Comparison of ENCODE assay signal across 24 cellular contexts in genomic region chr4:3689576-3690551, GRCh38.
A peak's percentile ranks its signal among the peaks of the same experiment; 100 is the strongest.
DNase-seq lines count a peak whose midpoint lies in the region; ATAC-seq and TF ChIP-seq lines count a peak whose summit lies in the region.
"Had no signal": no experiment of that assay in that cellular context is flagged by ENCODE, and none has a peak within 500 bp of the region (broad histone marks: within the 10 kb centered on the region; RNA-seq: fewer than 3 reads in every experiment).

No MANE protein-coding gene starts in this region.

- H3K9me2 ChIP-seq in GM23338 (ENCODE audit: insufficient read depth): no peaks in the 10 kb centered on the region

- H3K4me3 Mint-ChIP-seq in activated naive CD4-positive, alpha-beta T cell treated with anti-CD3 and anti-CD28 coated beads, Interleukin-2, amount 10 ng/mL, durations not matched to agents 7 days and 5 days: no peak overlapping the region
- no peak overlapping the region for H3K4me3 Mint-ChIP-seq in GM23338
- H3K4me3 Mint-ChIP-seq in glutamatergic neuron (ENCODE audit: unreplicated experiment): no peak overlapping the region
- H3K4me3 Mint-ChIP-seq: CD4-positive, CD25-positive, alpha-beta regulatory T cell; IgD-negative memory B cell had no signal

- no peaks in the 10 kb centered on the region for H3K9me3 Mint-ChIP-seq in activated naive CD4-positive, alpha-beta T cell treated with anti-CD3 and anti-CD28 coated beads, Interleukin-2, amount 10 ng/mL, durations not matched to agents 7 days and 5 days
- H3K9me3 Mint-ChIP-seq in activated naive CD4-positive, alpha-beta T cell treated with anti-CD3 and anti-CD28 coated beads, Interleukin-2, amount 50 U/mL, for 72 hours: no peaks in the 10 kb centered on the region
- H3K9me3 Mint-ChIP-seq in GM23338 (peaks cover 3% of the 10 kb centered on the region; the same call in 1 of the 3 replicates), glutamatergic neuron (ENCODE audit: unreplicated experiment) (peaks cover 8% of the 10 kb centered on the region)

- no peaks in the 10 kb centered on the region for H3K36me3 ChIP-seq in GM23338 (ENCODE audit: insufficient read depth)
- H3K36me3 ChIP-seq: HAP-1, MG63, SJCRH30 had no signal

- no peaks in the 10 kb centered on the region for H3K4me1 ChIP-seq in GM23338 (ENCODE audit: insufficient read depth)
- H3K4me1 ChIP-seq: HAP-1, SJCRH30 had no signal

- no peak for TF ChIP-seq CTCF in GM23338 (conservative IDR thresholded peaks at IDR 0.05; ENCODE audit: low read depth in 2 of 2)
- TF ChIP-seq CTCF in glutamatergic neuron (IDR thresholded peaks at IDR 0.05; ENCODE audit: partially characterized antibody, unreplicated experiment): no peak

- H3K36me3 Mint-ChIP-seq in activated naive CD4-positive, alpha-beta T cell treated with anti-CD3 and anti-CD28 coated beads, Interleukin-2, amount 10 ng/mL, durations not matched to agents 7 days and 5 days: no peaks in the 10 kb centered on the region
- no peaks in the 10 kb centered on the region for H3K36me3 Mint-ChIP-seq in activated naive CD4-positive, alpha-beta T cell treated with anti-CD3 and anti-CD28 coated beads, Interleukin-2, amount 50 U/mL, for 72 hours
- H3K36me3 Mint-ChIP-seq in GM23338 (ENCODE audit: low read depth) (no peaks in the 10 kb centered on the region), glutamatergic neuron (ENCODE audit: unreplicated experiment) (peaks cover 9% of the 10 kb centered on the region)
- H3K36me3 Mint-ChIP-seq: CD4-positive, CD25-positive, alpha-beta regulatory T cell had no signal

- no peak overlapping the region for H3K4me2 ChIP-seq in GM23338

- no peaks in the 10 kb centered on the region for H3F3A ChIP-seq in GM23338 (replicated peaks; ENCODE audit: low read depth)

- no peak for ATAC-seq in activated naive CD4-positive, alpha-beta T cell treated with anti-CD3 and anti-CD28 coated beads, Interleukin-2, amount 50 U/mL, for 72 hours
- peak; percentile 71 for ATAC-seq in GM23338
- ATAC-seq in HG02840 (IDR thresholded peaks at IDR 0.05; ENCODE audit: low FRiP score, unreplicated experiment): no peak

- no peaks in the 10 kb centered on the region for H3K79me2 ChIP-seq in GM23338 (replicated peaks; ENCODE audit: insufficient read depth)

- intact Hi-C loops in posterior vena cava (cut with DNase I): no loop called here

- H4K20me1 ChIP-seq in GM23338 (replicated peaks; ENCODE audit: insufficient read depth): no peaks in the 10 kb centered on the region

- no peak overlapping the region for H2AFZ ChIP-seq in GM23338

- H3K4me3 ChIP-seq in GM23338: no peak overlapping the region
- H3K4me3 ChIP-seq: HAP-1, MG63, SJCRH30 had no signal

- CTCF ChIA-PET in activated naive CD4-positive, alpha-beta T cell treated with anti-CD3 and anti-CD28 coated beads, Interleukin-2, amount 10 ng/mL, durations not matched to agents 7 days and 5 days (lab: Charles Lee): no interaction called here

- no peaks in the 10 kb centered on the region for H3K27me3 ChIP-seq in GM23338 (ENCODE audit: insufficient read depth)
- H3K27me3 ChIP-seq: MG63 had no signal

- no peak overlapping the region for H3K27ac ChIP-seq in GM23338 (ENCODE audit: low read depth)
- H3K27ac ChIP-seq: 22Rv1, SJCRH30 had no signal

- no peaks in the 10 kb centered on the region for H3K4me1 Mint-ChIP-seq in activated naive CD4-positive, alpha-beta T cell treated with anti-CD3 and anti-CD28 coated beads, Interleukin-2, amount 10 ng/mL, durations not matched to agents 7 days and 5 days
- no peaks in the 10 kb centered on the region for H3K4me1 Mint-ChIP-seq in GM23338
- H3K4me1 Mint-ChIP-seq in glutamatergic neuron (ENCODE audit: low read depth, unreplicated experiment): peaks cover 2% of the 10 kb centered on the region
- H3K4me1 Mint-ChIP-seq: CD4-positive, CD25-positive, alpha-beta regulatory T cell; IgD-negative memory B cell had no signal

- peaks cover 5% of the 10 kb centered on the region for H3K27me3 Mint-ChIP-seq in activated naive CD4-positive, alpha-beta T cell treated with anti-CD3 and anti-CD28 coated beads, Interleukin-2, amount 10 ng/mL, durations not matched to agents 7 days and 5 days
- H3K27me3 Mint-ChIP-seq in GM23338 (ENCODE audit: insufficient read depth, low read depth, poor library complexity) (peaks cover 5% of the 10 kb centered on the region), glutamatergic neuron (ENCODE audit: unreplicated experiment) (peaks cover 4% of the 10 kb centered on the region)
- H3K27me3 Mint-ChIP-seq: CD4-positive, CD25-positive, alpha-beta regulatory T cell had no signal

- H3K27ac Mint-ChIP-seq in activated naive CD4-positive, alpha-beta T cell treated with anti-CD3 and anti-CD28 coated beads, Interleukin-2, amount 10 ng/mL, durations not matched to agents 7 days and 5 days: no peak overlapping the region
- no peak overlapping the region for H3K27ac Mint-ChIP-seq in activated naive CD4-positive, alpha-beta T cell treated with anti-CD3 and anti-CD28 coated beads, Interleukin-2, amount 50 U/mL, for 72 hours
- no peak overlapping the region for H3K27ac Mint-ChIP-seq in GM23338
- H3K27ac Mint-ChIP-seq in glutamatergic neuron (ENCODE audit: unreplicated experiment): no peak overlapping the region
- H3K27ac Mint-ChIP-seq: CD4-positive, CD25-positive, alpha-beta regulatory T cell; IgD-negative memory B cell had no signal

- peak; percentile 15 for DNase-seq in activated naive CD4-positive, alpha-beta T cell treated with anti-CD3 and anti-CD28 coated beads, Interleukin-2, amount 10 ng/mL, durations not matched to agents 7 days and 5 days
- no peak for DNase-seq in activated naive CD4-positive, alpha-beta T cell treated with anti-CD3 and anti-CD28 coated beads, Interleukin-2, amount 50 U/mL, for 72 hours (ENCODE audit: low spot score in 2 of 2)
- no peak for DNase-seq in GM23338 (ENCODE audit: low spot score)
- DNase-seq in glutamatergic neuron: peak; percentile 26
- peak; percentile 78 for DNase-seq in posterior vena cava (ENCODE audit: low spot score)
- DNase-seq in HPDE6-E6E7 (ENCODE audit: extremely low spot score): no peak
- no peak for DNase-seq in NCI-H510A (lab: John Stamatoyannopoulos, UW)
- DNase-seq: CD4-positive, CD25-positive, alpha-beta regulatory T cell; COR-L47; DMS 273 treated with DMSO at 0.1 percent for 48 hours; GDM1; Kasumi-1; MG63; NCI-H1048; NCI-H2081 treated with DMSO at 0.1 percent for 48 hours; NCI-H524; NCI-H82; OCI-M1; RPMI8226; SJCRH30 had no signal

TF ChIP-seq in GM23338, 12 proteins besides CTCF, POLR2A, EP300 and RAD21 (continues in another document):
- TF ChIP-seq NANOG (IDR thresholded peaks at IDR 0.05; ENCODE audit: borderline replicate concordance) (no peak), ZNF331 (CRISPR knock-in tag; IDR thresholded peaks at IDR 0.05; ENCODE audit: low read depth) (no peak), ZNF462 (CRISPR knock-in tag; IDR thresholded peaks at IDR 0.05) (no peak), STAT1 (IDR thresholded peaks at IDR 0.05; ENCODE audit: unreplicated experiment) (no peak)

Comparison
In these comparisons a context has a peak if more than half of its experiments do, and no peak if none do; other contexts are left out.
1. DNase-seq: peak in activated naive CD4-positive, alpha-beta T cell treated with anti-CD3 and anti-CD28 coated beads, Interleukin-2, amount 10 ng/mL, durations not matched to agents 7 days and 5 days (single experiment), glutamatergic neuron (single experiment) and posterior vena cava (single experiment); none in activated naive CD4-positive, alpha-beta T cell treated with anti-CD3 and anti-CD28 coated beads, Interleukin-2, amount 50 U/mL, for 72 hours (0 of 2), GM23338 (single experiment), HPDE6-E6E7 (single experiment) and NCI-H510A (single experiment).